Comparison of ENCODE assay signal across 3 cellular contexts in the genomic region with DNA sequence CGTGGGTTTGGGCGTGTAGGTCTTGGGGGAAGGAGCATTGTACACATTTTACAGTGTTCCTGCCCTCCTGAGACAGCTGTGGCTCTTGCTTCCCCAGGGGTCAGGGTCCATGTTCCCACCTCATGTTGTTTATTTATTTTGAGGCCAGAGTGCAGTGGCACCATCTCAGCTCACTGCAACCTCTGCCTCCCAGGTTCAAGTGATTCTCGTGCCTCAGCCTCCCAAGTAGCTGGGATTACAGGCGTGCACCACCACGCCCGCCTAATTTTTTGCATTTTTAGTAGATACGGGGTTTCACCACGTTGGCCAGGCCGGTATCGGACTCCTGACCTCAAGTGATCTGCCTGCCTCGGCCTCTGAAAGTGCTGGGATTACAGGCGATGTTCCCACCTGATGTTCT. TPM values are rescaled to one million over a fixed set of nuclear protein-coding genes. Genes with fewer than 3 reads are reported as not detected.
"Had no signal": no experiment of that assay in that cellular context is flagged by ENCODE, and none has a peak within 500 bp of the region (broad histone marks: within the 10 kb centered on the region; RNA-seq: fewer than 3 reads in every experiment).

No MANE protein-coding gene starts in this region.

RNA-seq across cellular contexts. Expression of gene GNG4, which starts 2.0 kb away (rescaled TPM):
- total RNA-seq: activated naive CD8-positive, alpha-beta T cell treated with anti-CD3 and anti-CD28 coated beads, Interleukin-2, amount 10 ng/mL, durations not matched to agents 7 days and 5 days; OCI-LY7; T-helper 17 cell had no signal
